In genomic region chr4:31059753-31060522, GRCh38 we compare ENCODE assay signal across 30 cellular contexts.
A peak's percentile ranks its signal among the peaks of the same experiment; 100 is the strongest.
DNase-seq lines count a peak whose midpoint lies in the region; ATAC-seq and TF ChIP-seq lines count a peak whose summit lies in the region.
"Had no signal": no experiment of that assay in that cellular context is flagged by ENCODE, and none has a peak within 500 bp of the region (broad histone marks: within the 10 kb centered on the region; RNA-seq: fewer than 3 reads in every experiment).

No MANE protein-coding gene starts in this region.

- peaks cover 34% of the 10 kb centered on the region for H3K4me1 ChIP-seq in A673 (ENCODE audit: insufficient read depth, low read length, poor library complexity, severe bottlenecking)
- peaks cover 87 to 99% of the 10 kb centered on the region in 2 experiments for H3K4me1 ChIP-seq in HCT116 (ENCODE audit: control insufficient read depth in 1 of 2, insufficient read depth in 2 of 2, low read length in 2 of 2)
- peaks cover 11% of the 10 kb centered on the region for H3K4me1 ChIP-seq in PC-3 (ENCODE audit: insufficient read depth, low read length)
- H3K4me1 ChIP-seq: gastrocnemius medialis, left ventricle myocardium inferior, upper lobe of right lung had no signal

- TF ChIP-seq CTCF in A673 (conservative IDR thresholded peaks at IDR 0.05; ENCODE audit: low read depth, low read length) (no peak), HCT116 (IDR thresholded peaks at IDR 0.05 in 2 of 3, conservative IDR thresholded peaks at IDR 0.05 in 1 of 3; ENCODE audit: borderline replicate concordance in 1 of 3, insufficient read depth in 1 of 3, low read depth in 2 of 3, low read length in 2 of 3) (no peak), PC-3 (conservative IDR thresholded peaks at IDR 0.05; ENCODE audit: low read depth, low read length) (no peak), fibroblast of mammary gland (conservative IDR thresholded peaks at IDR 0.05; ENCODE audit: control insufficient read depth, insufficient read depth, low read depth, low read length) (no peak), glutamatergic neuron (IDR thresholded peaks at IDR 0.05; ENCODE audit: partially characterized antibody, unreplicated experiment) (no peak)

- ATAC-seq in HCT116: peak; percentile 80
- ATAC-seq in PC-3: peak; percentile 86
- no peak for ATAC-seq in GM21717 (IDR thresholded peaks at IDR 0.05; ENCODE audit: unreplicated experiment)
- ATAC-seq in HG03460 (IDR thresholded peaks at IDR 0.05; ENCODE audit: unreplicated experiment): no peak
- ATAC-seq: gastrocnemius medialis, natural killer cell, upper lobe of right lung had no signal

- POLR2A ChIA-PET in A673 (lab: Charles Lee; ENCODE audit: low non-redundant PET) (interaction anchor here (1.1 kb wide), 1 partner anchor 11 kb away, joined by 3 read pairs; no protein-coding TSS in a partner anchor), HCT116 (lab: Charles Lee) (interaction anchor here (0.8 kb wide), 1 partner anchor 38 kb away, joined by 3 read pairs; no protein-coding TSS in a partner anchor), PC-3 (lab: Charles Lee; ENCODE audit: unreplicated experiment) (no interaction called here)

- H3K4me2 ChIP-seq in HCT116 (ENCODE audit: low read length): peak overlapping the region; percentile 46
- peak overlapping the region; percentile 28; the same call in 1 of the 2 replicates for H3K4me2 ChIP-seq in PC-3 (ENCODE audit: low read length)

- no peaks in the 10 kb centered on the region for H3K36me3 Mint-ChIP-seq in glutamatergic neuron (ENCODE audit: unreplicated experiment)
- H3K36me3 Mint-ChIP-seq: immature natural killer cell, natural killer cell had no signal

- H3K79me2 ChIP-seq in HCT116 (ENCODE audit: insufficient read depth, low read length) (peaks cover 90% of the 10 kb centered on the region), PC-3 (ENCODE audit: low read length) (no peaks in the 10 kb centered on the region)

- intact Hi-C loops in A673 (cut with micrococcal nuclease; ENCODE audit: unreplicated experiment): no loop called here
- intact Hi-C loops in HCT116 (cut with micrococcal nuclease): no loop called here
- intact Hi-C loops in PC-3 (cut with micrococcal nuclease): no loop called here

- RAD21 ChIA-PET in HCT116 (lab: Charles Lee; ENCODE audit: low non-redundant PET in 1 of 2, low total read pairs in 2 of 2, uncharacterized antibody in 2 of 2, unreplicated experiment in 2 of 2): no interaction called here

- H3K9me2 ChIP-seq in HCT116 (ENCODE audit: insufficient read depth) (no peaks in the 10 kb centered on the region), PC-3 (replicated peaks; ENCODE audit: low read length) (no peaks in the 10 kb centered on the region)

- CTCF ChIA-PET in A673 (lab: Charles Lee) (no interaction called here), HCT116 (lab: Charles Lee) (interaction anchor here (1.8 kb wide), 1 partner anchor 13 kb away, joined by 7 read pairs; no protein-coding TSS in a partner anchor), PC-3 (lab: Charles Lee) (interaction anchor here (0.6 to 0.7 kb wide), 2 partner anchors 106 to 1631 kb away, joined by 3 to 4 read pairs; no protein-coding TSS in a partner anchor)

- no peaks in the 10 kb centered on the region for H3F3A ChIP-seq in PC-3 (ENCODE audit: low read length, unreplicated experiment)

- H3K27me3 ChIP-seq in A673 (replicated peaks; ENCODE audit: insufficient read depth, low read depth, low read length, poor library complexity) (no peaks in the 10 kb centered on the region), HCT116 (ENCODE audit: insufficient read depth, low read length) (no peaks in the 10 kb centered on the region), PC-3 (ENCODE audit: low read length) (no peaks in the 10 kb centered on the region)
- H3K27me3 ChIP-seq: gastrocnemius medialis, upper lobe of right lung had no signal

- H3K9ac ChIP-seq in HCT116 (ENCODE audit: low read length): peak overlapping the region; percentile 53
- no peak overlapping the region for H3K9ac ChIP-seq in PC-3 (ENCODE audit: low read length)

- BruUV-seq in A673 (replicated peaks; lab: Mats Ljungman, UMichigan) (no TSS peak), HCT116 (replicated peaks; lab: Mats Ljungman, UMichigan) (TSS peak; percentile 77), PC-3 (replicated peaks; lab: Mats Ljungman, UMichigan) (no TSS peak)

- H2AFZ ChIP-seq in HCT116 (ENCODE audit: low read depth, low read length, poor library complexity, severe bottlenecking) (no peak overlapping the region), PC-3 (ENCODE audit: low read length) (no peak overlapping the region)

- no peaks in the 10 kb centered on the region for H3K9me3 Mint-ChIP-seq in glutamatergic neuron (ENCODE audit: unreplicated experiment)
- H3K9me3 Mint-ChIP-seq: central memory CD8-positive, alpha-beta T cell; H9 had no signal

- no peaks in the 10 kb centered on the region for H3K27me3 Mint-ChIP-seq in glutamatergic neuron (ENCODE audit: unreplicated experiment)
- H3K27me3 Mint-ChIP-seq: central memory CD8-positive, alpha-beta T cell had no signal

- TF ChIP-seq RAD21 in HCT116 (IDR thresholded peaks at IDR 0.05; ENCODE audit: low read depth): peak; percentile 32; the same call in 1 of the 2 replicates

- H3K9me3 ChIP-seq in A673 (ENCODE audit: low read depth, low read length, poor library complexity, severe bottlenecking): no peaks in the 10 kb centered on the region
- H3K9me3 ChIP-seq in HCT116 (ENCODE audit: control insufficient read depth in 1 of 2, insufficient read depth in 1 of 2, low read depth in 1 of 2, low read length in 2 of 2): no peaks in the 10 kb centered on the region
- H3K9me3 ChIP-seq in PC-3 (ENCODE audit: low read length): no peaks in the 10 kb centered on the region
- H3K9me3 ChIP-seq: gastrocnemius medialis, left ventricle myocardium inferior, upper lobe of right lung had no signal

- peaks cover 3% of the 10 kb centered on the region for H3K4me1 Mint-ChIP-seq in glutamatergic neuron (ENCODE audit: low read depth, unreplicated experiment)
- H3K4me1 Mint-ChIP-seq: central memory CD8-positive, alpha-beta T cell; immature natural killer cell; natural killer cell had no signal

- no peak overlapping the region for H3K27ac Mint-ChIP-seq in glutamatergic neuron (ENCODE audit: unreplicated experiment)
- H3K27ac Mint-ChIP-seq: H9, immature natural killer cell, natural killer cell had no signal

- H4K20me1 ChIP-seq in HCT116 (ENCODE audit: insufficient read depth) (no peaks in the 10 kb centered on the region), PC-3 (ENCODE audit: low read length) (no peaks in the 10 kb centered on the region)

- TF ChIP-seq POLR2A in HCT116 (IDR thresholded peaks at IDR 0.05; ENCODE audit: borderline replicate concordance, extremely low read depth, insufficient read depth, insufficient read length): no peak

- H3K27ac ChIP-seq in A673 (ENCODE audit: low read depth, low read length, poor library complexity, severe bottlenecking): no peak overlapping the region
- H3K27ac ChIP-seq in HCT116 (ENCODE audit: low read depth, low read length): peak overlapping the region; percentile 86
- no peak overlapping the region; the same call in 1 of the 2 replicates for H3K27ac ChIP-seq in PC-3 (ENCODE audit: low read length)
- H3K27ac ChIP-seq: gastrocnemius medialis, left ventricle myocardium inferior, skin epidermis, upper lobe of right lung had no signal

- H3K36me3 ChIP-seq in A673 (ENCODE audit: insufficient read depth, low read length, poor library complexity, severe bottlenecking) (no peaks in the 10 kb centered on the region), HCT116 (ENCODE audit: control insufficient read depth in 1 of 2, insufficient read depth in 2 of 2, low read length in 2 of 2) (peaks cover 0 to 11% of the 10 kb centered on the region in 2 experiments; a peak in 1 of 4 replicates), PC-3 (ENCODE audit: low read depth, low read length) (no peaks in the 10 kb centered on the region)
- H3K36me3 ChIP-seq: gastrocnemius medialis, left ventricle myocardium inferior, upper lobe of right lung had no signal

- DNase-seq in A673 (ENCODE audit: low spot score) (peak; percentile 33), HCT116 (ENCODE audit: low read depth, low spot score) (peak; percentile 75), PC-3 (peak; percentile 39), fibroblast of mammary gland (ENCODE audit: low read depth) (peak; percentile 51), glutamatergic neuron (no peak), occipital lobe (lab: John Stamatoyannopoulos, UW) (no peak)
- DNase-seq: ACHN; activated CD8-positive, alpha-beta memory T cell treated with anti-CD3 and anti-CD28 coated beads, Interleukin-2, amount 50 U/mL, for 4 hours; activated naive CD4-positive, alpha-beta T cell treated with anti-CD3 and anti-CD28 coated beads, Interleukin-2, amount 50 U/mL, for 16 hours; anterior cingulate cortex; C1 segment of cervical spinal cord; Calu3; DND-41; gastrocnemius medialis; H9; hippocampal formation; immature natural killer cell; Kasumi-1; left ventricle myocardium inferior; natural killer cell; NCI-H1092 treated with DMSO at 0.1 percent for 48 hours; NCI-H2029 treated with DMSO at 0.1 percent for 48 hours; NCI-H446 treated with DMSO at 0.1 percent for 48 hours; RPMI8226; stimulated activated CD4-positive, alpha-beta T cell treated with anti-CD3 and anti-CD28 coated beads, Interleukin-1b, Interleukin-23, amount 100 ng/mL, for 48 hours; upper lobe of right lung had no signal

- no peak overlapping the region for H3K4me3 Mint-ChIP-seq in glutamatergic neuron (ENCODE audit: unreplicated experiment)
- H3K4me3 Mint-ChIP-seq: central memory CD8-positive, alpha-beta T cell; H9; immature natural killer cell; natural killer cell had no signal

- H3K4me3 ChIP-seq in A673 (ENCODE audit: low read depth, low read length, poor library complexity, severe bottlenecking) (no peak overlapping the region), HCT116 (replicated peaks in 1 of 2; ENCODE audit: low read depth in 1 of 2, low read length in 2 of 2) (no peak overlapping the region), PC-3 (ENCODE audit: low read length) (no peak overlapping the region), fibroblast of mammary gland (ENCODE audit: control insufficient read depth, low read depth, low read length) (no peak overlapping the region)
- H3K4me3 ChIP-seq: gastrocnemius medialis, left ventricle myocardium inferior, skin epidermis, upper lobe of right lung had no signal

TF ChIP-seq in HCT116, 20 proteins besides CTCF, POLR2A, EP300 and RAD21 (continues in another document):
- peak; percentile 43; the same call in 1 of the 2 replicates for TF ChIP-seq POLR2AphosphoS5 (IDR thresholded peaks at IDR 0.05; ENCODE audit: low read depth, low read length)
- TF ChIP-seq ZNF274 (IDR thresholded peaks at IDR 0.05; ENCODE audit: low read depth, low read length): no peak
- peak; percentile 80 for TF ChIP-seq CEBPB (IDR thresholded peaks at IDR 0.05; ENCODE audit: low read depth)
- peak; percentile 82 for TF ChIP-seq SP1 (IDR thresholded peaks at IDR 0.05; ENCODE audit: low read depth)
- 0 out of 2 replicates have a peak, but pooled peaks have one; percentile 25 for TF ChIP-seq SIN3A (IDR thresholded peaks at IDR 0.05; ENCODE audit: low read depth)
- no peak for TF ChIP-seq ELF1 (IDR thresholded peaks at IDR 0.05; ENCODE audit: borderline replicate concordance, low read depth)
- TF ChIP-seq TCF7L2 (IDR thresholded peaks at IDR 0.05; ENCODE audit: borderline replicate concordance, extremely low read depth, insufficient read depth, insufficient read length): peak; percentile 36
- no peak for TF ChIP-seq EZH2 (IDR thresholded peaks at IDR 0.05)
- TF ChIP-seq FOSL1 (IDR thresholded peaks at IDR 0.05; ENCODE audit: low read depth): peak; percentile 86

Comparison
In these comparisons a context has a peak if more than half of its experiments do, and no peak if none do; other contexts are left out.
1. DNase-seq: peak in A673 (single experiment), HCT116 (single experiment), PC-3 (single experiment) and fibroblast of mammary gland (single experiment); none in glutamatergic neuron (single experiment) and occipital lobe (single experiment).
2. ATAC-seq: peak in HCT116 (single experiment) and PC-3 (single experiment); none in GM21717 (single experiment) and HG03460 (single experiment).